In the genomic region with DNA sequence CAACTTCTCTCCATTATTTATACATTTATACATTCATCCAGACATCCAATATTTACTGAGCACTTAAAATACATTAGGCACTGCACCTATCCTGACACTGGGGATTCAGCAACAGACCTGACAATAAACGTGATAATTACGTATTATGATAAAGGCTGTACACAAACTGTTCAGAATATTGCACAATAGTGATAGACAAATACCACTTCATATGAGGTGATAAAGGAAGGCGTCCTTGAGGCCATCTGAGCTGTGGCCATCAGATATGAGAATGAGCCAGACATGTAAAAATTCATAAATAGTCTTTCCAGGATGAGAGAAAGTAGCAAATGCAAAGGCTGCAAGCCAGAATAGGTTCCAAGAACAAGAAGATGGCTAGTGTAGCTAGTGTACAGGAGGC, we compare ENCODE assay signal across 2 cellular contexts.
A peak's percentile ranks its signal among the peaks of the same experiment; 100 is the strongest.
TF ChIP-seq lines count a peak whose summit lies in the region.

No MANE protein-coding gene starts in this region.

TF ChIP-seq in A549, 52 proteins besides CTCF, POLR2A, EP300 and RAD21:
- TF ChIP-seq ZC3H11A (IDR thresholded peaks at IDR 0.05) (no peak), CEBPB (IDR thresholded peaks at IDR 0.05) (peak; percentile 37 to 68; a peak in 3 of 4 replicates)

TF ChIP-seq in H1, 55 proteins besides CTCF, POLR2A, EP300 and RAD21:
- TF ChIP-seq TCF12 (IDR thresholded peaks at IDR 0.05; ENCODE audit: low read depth, low read length) (no peak), NRF1 (IDR thresholded peaks at IDR 0.05; ENCODE audit: low read depth, low read length) (no peak), GTF2F1 (IDR thresholded peaks at IDR 0.05; ENCODE audit: borderline replicate concordance, low read depth, low read length) (no peak), SIN3A (conservative IDR thresholded peaks at IDR 0.05 in 1 of 2, IDR thresholded peaks at IDR 0.05 in 1 of 2; ENCODE audit: low read depth in 1 of 2, low read length in 2 of 2) (no peak), HDAC2 (IDR thresholded peaks at IDR 0.05; ENCODE audit: borderline replicate concordance in 1 of 2, low read depth in 2 of 2, low read length in 2 of 2) (no peak), SIRT6 (IDR thresholded peaks at IDR 0.05; ENCODE audit: low read length) (no peak), ZNF274 (IDR thresholded peaks at IDR 0.05; ENCODE audit: borderline replicate concordance, extremely low read depth, low read length) (no peak), CEBPB (IDR thresholded peaks at IDR 0.05; ENCODE audit: low read depth, low read length) (peak; percentile 63; the same call in 1 of the 2 replicates)
